ENCODE assay signal across 1 cellular context in the genomic region with DNA sequence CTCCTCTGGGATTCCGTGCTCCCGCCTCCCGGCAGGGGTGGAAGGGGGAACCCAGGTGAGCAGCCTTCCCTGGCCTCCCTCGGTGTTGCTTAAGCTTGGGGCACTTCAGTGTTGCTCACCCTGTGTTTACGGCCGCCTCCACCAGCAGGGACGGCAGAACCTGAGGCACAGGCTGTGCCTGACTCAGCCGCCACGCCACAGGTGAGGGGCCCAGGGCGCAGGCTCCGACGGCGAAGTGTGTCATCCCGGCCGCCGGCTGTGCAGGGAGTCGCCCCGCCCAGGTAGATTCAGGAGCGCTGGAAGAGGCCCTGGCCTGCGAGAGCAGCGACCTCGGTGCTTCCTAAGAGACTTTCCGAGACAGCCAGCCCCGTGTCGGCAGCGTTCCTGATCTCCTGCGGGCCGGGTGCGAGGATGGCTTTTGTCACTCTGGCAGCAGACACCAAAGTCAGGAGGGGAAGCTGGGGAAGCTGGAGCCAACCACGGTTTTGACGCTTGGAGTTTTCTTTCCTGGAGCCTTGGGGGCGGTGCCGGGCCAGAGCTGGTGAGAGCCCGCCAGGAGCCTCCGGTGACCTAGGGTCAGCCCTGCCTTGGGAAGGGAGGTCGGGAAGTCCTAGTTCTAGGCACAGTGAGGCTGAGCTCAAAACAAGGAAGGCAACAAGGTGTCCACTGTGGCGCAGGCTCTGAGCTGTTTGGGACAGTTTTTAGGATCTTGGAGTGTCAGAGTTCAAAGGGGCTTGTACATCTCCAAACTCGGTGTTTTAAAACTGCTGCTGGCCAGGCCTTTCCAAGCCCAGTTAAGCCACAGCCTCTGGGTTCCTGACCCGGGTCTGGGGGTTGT.
TF ChIP-seq lines count a peak whose summit lies in the region.

No MANE protein-coding gene starts in this region.

TF ChIP-seq in HepG2, 621 proteins besides CTCF, POLR2A, EP300 and RAD21 (continued from another document and continues in another):
- peak; percentile 45; the same call in 1 of the 2 replicates for TF ChIP-seq ISL2 (CRISPR knock-in tag; IDR thresholded peaks at IDR 0.05)
- TF ChIP-seq KAT7 (CRISPR knock-in tag; IDR thresholded peaks at IDR 0.05; ENCODE audit: borderline replicate concordance) = peak; percentile 43; the same call in 1 of the 2 replicates
- TF ChIP-seq ZNF746 (CRISPR knock-in tag; IDR thresholded peaks at IDR 0.05) = peak; percentile 62
- no peak for TF ChIP-seq ZNF607 (CRISPR knock-in tag; IDR thresholded peaks at IDR 0.05; ENCODE audit: borderline replicate concordance)
- TF ChIP-seq HMG20B (CRISPR knock-in tag; conservative IDR thresholded peaks at IDR 0.05) = no peak
- TF ChIP-seq ZSCAN30 (CRISPR knock-in tag; IDR thresholded peaks at IDR 0.05) = no peak
- peak; percentile 41; the same call in 1 of the 2 replicates for TF ChIP-seq ZNF274 (CRISPR knock-in tag; IDR thresholded peaks at IDR 0.05)
- TF ChIP-seq RXRB (CRISPR knock-in tag; IDR thresholded peaks at IDR 0.05; ENCODE audit: borderline replicate concordance) = no peak
- no peak for TF ChIP-seq GPN1 (CRISPR knock-in tag; IDR thresholded peaks at IDR 0.05; ENCODE audit: borderline replicate concordance)
- peak; percentile 78 for TF ChIP-seq RBFOX2 (IDR thresholded peaks at IDR 0.05; ENCODE audit: low read depth, low read length)
- TF ChIP-seq MIXL1 (CRISPR knock-in tag; IDR thresholded peaks at IDR 0.05) = 0 out of 2 replicates have a peak, but pooled peaks have one; percentile 24
- TF ChIP-seq, protein P1, sequence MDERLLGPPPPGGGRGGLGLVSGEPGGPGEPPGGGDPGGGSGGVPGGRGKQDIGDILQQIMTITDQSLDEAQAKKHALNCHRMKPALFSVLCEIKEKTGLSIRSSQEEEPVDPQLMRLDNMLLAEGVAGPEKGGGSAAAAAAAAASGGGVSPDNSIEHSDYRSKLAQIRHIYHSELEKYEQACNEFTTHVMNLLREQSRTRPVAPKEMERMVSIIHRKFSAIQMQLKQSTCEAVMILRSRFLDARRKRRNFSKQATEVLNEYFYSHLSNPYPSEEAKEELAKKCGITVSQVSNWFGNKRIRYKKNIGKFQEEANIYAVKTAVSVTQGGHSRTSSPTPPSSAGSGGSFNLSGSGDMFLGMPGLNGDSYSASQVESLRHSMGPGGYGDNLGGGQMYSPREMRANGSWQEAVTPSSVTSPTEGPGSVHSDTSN (CRISPR knock-in tag; IDR thresholded peaks at IDR 0.05) = no peak
- TF ChIP-seq, protein P2, sequence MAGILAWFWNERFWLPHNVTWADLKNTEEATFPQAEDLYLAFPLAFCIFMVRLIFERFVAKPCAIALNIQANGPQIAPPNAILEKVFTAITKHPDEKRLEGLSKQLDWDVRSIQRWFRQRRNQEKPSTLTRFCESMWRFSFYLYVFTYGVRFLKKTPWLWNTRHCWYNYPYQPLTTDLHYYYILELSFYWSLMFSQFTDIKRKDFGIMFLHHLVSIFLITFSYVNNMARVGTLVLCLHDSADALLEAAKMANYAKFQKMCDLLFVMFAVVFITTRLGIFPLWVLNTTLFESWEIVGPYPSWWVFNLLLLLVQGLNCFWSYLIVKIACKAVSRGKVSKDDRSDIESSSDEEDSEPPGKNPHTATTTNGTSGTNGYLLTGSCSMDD (CRISPR knock-in tag; IDR thresholded peaks at IDR 0.05) = no peak
- 0 out of 2 replicates have a peak, but pooled peaks have one; percentile 26 for TF ChIP-seq ZNF891 (CRISPR knock-in tag; IDR thresholded peaks at IDR 0.05)
- TF ChIP-seq, protein P3, sequence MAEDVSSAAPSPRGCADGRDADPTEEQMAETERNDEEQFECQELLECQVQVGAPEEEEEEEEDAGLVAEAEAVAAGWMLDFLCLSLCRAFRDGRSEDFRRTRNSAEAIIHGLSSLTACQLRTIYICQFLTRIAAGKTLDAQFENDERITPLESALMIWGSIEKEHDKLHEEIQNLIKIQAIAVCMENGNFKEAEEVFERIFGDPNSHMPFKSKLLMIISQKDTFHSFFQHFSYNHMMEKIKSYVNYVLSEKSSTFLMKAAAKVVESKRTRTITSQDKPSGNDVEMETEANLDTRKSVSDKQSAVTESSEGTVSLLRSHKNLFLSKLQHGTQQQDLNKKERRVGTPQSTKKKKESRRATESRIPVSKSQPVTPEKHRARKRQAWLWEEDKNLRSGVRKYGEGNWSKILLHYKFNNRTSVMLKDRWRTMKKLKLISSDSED (CRISPR knock-in tag; IDR thresholded peaks at IDR 0.05) = no peak
- peak in 1 of 2 experiments; percentile 72; a peak in 1 of 4 replicates for TF ChIP-seq KLF16 (CRISPR knock-in tag; IDR thresholded peaks at IDR 0.05)
- TF ChIP-seq ZEB1 (IDR thresholded peaks at IDR 0.05; ENCODE audit: insufficient replicate concordance, low read depth) = peak; percentile 83
- TF ChIP-seq, protein P4, sequence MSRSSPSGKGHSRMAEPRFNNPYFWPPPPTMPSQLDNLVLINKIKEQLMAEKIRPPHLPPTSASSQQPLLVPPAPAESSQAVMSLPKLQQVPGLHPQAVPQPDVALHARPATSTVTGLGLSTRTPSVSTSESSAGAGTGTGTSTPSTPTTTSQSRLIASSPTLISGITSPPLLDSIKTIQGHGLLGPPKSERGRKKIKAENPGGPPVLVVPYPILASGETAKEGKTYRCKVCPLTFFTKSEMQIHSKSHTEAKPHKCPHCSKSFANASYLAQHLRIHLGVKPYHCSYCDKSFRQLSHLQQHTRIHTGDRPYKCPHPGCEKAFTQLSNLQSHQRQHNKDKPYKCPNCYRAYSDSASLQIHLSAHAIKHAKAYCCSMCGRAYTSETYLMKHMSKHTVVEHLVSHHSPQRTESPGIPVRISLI (CRISPR knock-in tag; IDR thresholded peaks at IDR 0.05; ENCODE audit: borderline replicate concordance) = no peak
- peak; percentile 53; the same call in 1 of the 2 replicates for TF ChIP-seq JUND (CRISPR knock-in tag; IDR thresholded peaks at IDR 0.05)
- no peak for TF ChIP-seq NR2C2 (CRISPR knock-in tag; IDR thresholded peaks at IDR 0.05; ENCODE audit: borderline replicate concordance)
- no peak for TF ChIP-seq PRMT3 (CRISPR knock-in tag; IDR thresholded peaks at IDR 0.05; ENCODE audit: borderline replicate concordance, low read depth)
- TF ChIP-seq CENPX (CRISPR knock-in tag; IDR thresholded peaks at IDR 0.05) = no peak
- no peak for TF ChIP-seq TRIM24 (CRISPR knock-in tag; IDR thresholded peaks at IDR 0.05)
- peak; percentile 42 for TF ChIP-seq BCL6 (CRISPR knock-in tag; IDR thresholded peaks at IDR 0.05)
- no peak for TF ChIP-seq ZNF562 (CRISPR knock-in tag; IDR thresholded peaks at IDR 0.05; ENCODE audit: borderline replicate concordance)
- TF ChIP-seq, protein P5, sequence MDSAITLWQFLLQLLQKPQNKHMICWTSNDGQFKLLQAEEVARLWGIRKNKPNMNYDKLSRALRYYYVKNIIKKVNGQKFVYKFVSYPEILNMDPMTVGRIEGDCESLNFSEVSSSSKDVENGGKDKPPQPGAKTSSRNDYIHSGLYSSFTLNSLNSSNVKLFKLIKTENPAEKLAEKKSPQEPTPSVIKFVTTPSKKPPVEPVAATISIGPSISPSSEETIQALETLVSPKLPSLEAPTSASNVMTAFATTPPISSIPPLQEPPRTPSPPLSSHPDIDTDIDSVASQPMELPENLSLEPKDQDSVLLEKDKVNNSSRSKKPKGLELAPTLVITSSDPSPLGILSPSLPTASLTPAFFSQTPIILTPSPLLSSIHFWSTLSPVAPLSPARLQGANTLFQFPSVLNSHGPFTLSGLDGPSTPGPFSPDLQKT (CRISPR knock-in tag; IDR thresholded peaks at IDR 0.05; ENCODE audit: borderline replicate concordance) = no peak
- TF ChIP-seq PAF1 (CRISPR knock-in tag; IDR thresholded peaks at IDR 0.05) = no peak
- no peak for TF ChIP-seq MATR3 (CRISPR knock-in tag; IDR thresholded peaks at IDR 0.05)
- TF ChIP-seq HHEX (CRISPR knock-in tag; IDR thresholded peaks at IDR 0.05) = no peak
- TF ChIP-seq, protein P6, sequence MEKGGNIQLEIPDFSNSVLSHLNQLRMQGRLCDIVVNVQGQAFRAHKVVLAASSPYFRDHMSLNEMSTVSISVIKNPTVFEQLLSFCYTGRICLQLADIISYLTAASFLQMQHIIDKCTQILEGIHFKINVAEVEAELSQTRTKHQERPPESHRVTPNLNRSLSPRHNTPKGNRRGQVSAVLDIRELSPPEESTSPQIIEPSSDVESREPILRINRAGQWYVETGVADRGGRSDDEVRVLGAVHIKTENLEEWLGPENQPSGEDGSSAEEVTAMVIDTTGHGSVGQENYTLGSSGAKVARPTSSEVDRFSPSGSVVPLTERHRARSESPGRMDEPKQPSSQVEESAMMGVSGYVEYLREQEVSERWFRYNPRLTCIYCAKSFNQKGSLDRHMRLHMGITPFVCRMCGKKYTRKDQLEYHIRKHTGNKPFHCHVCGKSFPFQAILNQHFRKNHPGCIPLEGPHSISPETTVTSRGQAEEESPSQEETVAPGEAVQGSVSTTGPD (CRISPR knock-in tag; IDR thresholded peaks at IDR 0.05) = no peak
- TF ChIP-seq MTF1 (CRISPR knock-in tag; IDR thresholded peaks at IDR 0.05) = no peak
- no peak for TF ChIP-seq ZNF747 (CRISPR knock-in tag; IDR thresholded peaks at IDR 0.05; ENCODE audit: borderline replicate concordance)
- TF ChIP-seq, protein P7, sequence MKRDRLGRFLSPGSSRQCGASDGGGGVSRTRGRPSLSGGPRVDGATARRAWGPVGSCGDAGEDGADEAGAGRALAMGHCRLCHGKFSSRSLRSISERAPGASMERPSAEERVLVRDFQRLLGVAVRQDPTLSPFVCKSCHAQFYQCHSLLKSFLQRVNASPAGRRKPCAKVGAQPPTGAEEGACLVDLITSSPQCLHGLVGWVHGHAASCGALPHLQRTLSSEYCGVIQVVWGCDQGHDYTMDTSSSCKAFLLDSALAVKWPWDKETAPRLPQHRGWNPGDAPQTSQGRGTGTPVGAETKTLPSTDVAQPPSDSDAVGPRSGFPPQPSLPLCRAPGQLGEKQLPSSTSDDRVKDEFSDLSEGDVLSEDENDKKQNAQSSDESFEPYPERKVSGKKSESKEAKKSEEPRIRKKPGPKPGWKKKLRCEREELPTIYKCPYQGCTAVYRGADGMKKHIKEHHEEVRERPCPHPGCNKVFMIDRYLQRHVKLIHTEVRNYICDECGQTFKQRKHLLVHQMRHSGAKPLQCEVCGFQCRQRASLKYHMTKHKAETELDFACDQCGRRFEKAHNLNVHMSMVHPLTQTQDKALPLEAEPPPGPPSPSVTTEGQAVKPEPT (CRISPR knock-in tag; IDR thresholded peaks at IDR 0.05; ENCODE audit: low read depth) = no peak
- no peak for TF ChIP-seq ARNT (IDR thresholded peaks at IDR 0.05)
- TF ChIP-seq, protein P8, sequence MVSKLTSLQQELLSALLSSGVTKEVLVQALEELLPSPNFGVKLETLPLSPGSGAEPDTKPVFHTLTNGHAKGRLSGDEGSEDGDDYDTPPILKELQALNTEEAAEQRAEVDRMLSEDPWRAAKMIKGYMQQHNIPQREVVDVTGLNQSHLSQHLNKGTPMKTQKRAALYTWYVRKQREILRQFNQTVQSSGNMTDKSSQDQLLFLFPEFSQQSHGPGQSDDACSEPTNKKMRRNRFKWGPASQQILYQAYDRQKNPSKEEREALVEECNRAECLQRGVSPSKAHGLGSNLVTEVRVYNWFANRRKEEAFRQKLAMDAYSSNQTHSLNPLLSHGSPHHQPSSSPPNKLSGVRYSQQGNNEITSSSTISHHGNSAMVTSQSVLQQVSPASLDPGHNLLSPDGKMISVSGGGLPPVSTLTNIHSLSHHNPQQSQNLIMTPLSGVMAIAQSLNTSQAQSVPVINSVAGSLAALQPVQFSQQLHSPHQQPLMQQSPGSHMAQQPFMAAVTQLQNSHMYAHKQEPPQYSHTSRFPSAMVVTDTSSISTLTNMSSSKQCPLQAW (CRISPR knock-in tag; IDR thresholded peaks at IDR 0.05) = peak; percentile 60; the same call in 1 of the 2 replicates
- TF ChIP-seq ZNF432 (CRISPR knock-in tag; IDR thresholded peaks at IDR 0.05; ENCODE audit: borderline replicate concordance) = no peak
- no peak for TF ChIP-seq ERF (CRISPR knock-in tag; IDR thresholded peaks at IDR 0.05)
- TF ChIP-seq, protein P9, sequence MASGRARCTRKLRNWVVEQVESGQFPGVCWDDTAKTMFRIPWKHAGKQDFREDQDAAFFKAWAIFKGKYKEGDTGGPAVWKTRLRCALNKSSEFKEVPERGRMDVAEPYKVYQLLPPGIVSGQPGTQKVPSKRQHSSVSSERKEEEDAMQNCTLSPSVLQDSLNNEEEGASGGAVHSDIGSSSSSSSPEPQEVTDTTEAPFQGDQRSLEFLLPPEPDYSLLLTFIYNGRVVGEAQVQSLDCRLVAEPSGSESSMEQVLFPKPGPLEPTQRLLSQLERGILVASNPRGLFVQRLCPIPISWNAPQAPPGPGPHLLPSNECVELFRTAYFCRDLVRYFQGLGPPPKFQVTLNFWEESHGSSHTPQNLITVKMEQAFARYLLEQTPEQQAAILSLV (CRISPR knock-in tag; IDR thresholded peaks at IDR 0.05; ENCODE audit: borderline replicate concordance) = peak; percentile 11; the same call in 1 of the 2 replicates
- no peak for TF ChIP-seq ZFYVE20 (CRISPR knock-in tag; IDR thresholded peaks at IDR 0.05; ENCODE audit: borderline replicate concordance, low read depth)
- TF ChIP-seq ZNF879 (CRISPR knock-in tag; IDR thresholded peaks at IDR 0.05) = no peak
- no peak for TF ChIP-seq GATA4 (IDR thresholded peaks at IDR 0.05; ENCODE audit: borderline replicate concordance, low read depth)
- no peak for TF ChIP-seq ZBTB42 (CRISPR knock-in tag; IDR thresholded peaks at IDR 0.05)
- no peak for TF ChIP-seq CHD4 (IDR thresholded peaks at IDR 0.05; ENCODE audit: borderline replicate concordance, low read length)
- TF ChIP-seq NONO (IDR thresholded peaks at IDR 0.05) = no peak
- no peak for TF ChIP-seq NONO (CRISPR knock-in tag; conservative IDR thresholded peaks at IDR 0.05)
- no peak for TF ChIP-seq SMC3 (IDR thresholded peaks at IDR 0.05; ENCODE audit: low read length)
- no peak for TF ChIP-seq CCDC6 (CRISPR knock-in tag; IDR thresholded peaks at IDR 0.05)
- TF ChIP-seq ZNF761 (CRISPR knock-in tag; conservative IDR thresholded peaks at IDR 0.05) = no peak
- TF ChIP-seq, protein P10, sequence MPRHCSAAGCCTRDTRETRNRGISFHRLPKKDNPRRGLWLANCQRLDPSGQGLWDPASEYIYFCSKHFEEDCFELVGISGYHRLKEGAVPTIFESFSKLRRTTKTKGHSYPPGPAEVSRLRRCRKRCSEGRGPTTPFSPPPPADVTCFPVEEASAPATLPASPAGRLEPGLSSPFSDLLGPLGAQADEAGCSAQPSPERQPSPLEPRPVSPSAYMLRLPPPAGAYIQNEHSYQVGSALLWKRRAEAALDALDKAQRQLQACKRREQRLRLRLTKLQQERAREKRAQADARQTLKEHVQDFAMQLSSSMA (CRISPR knock-in tag; IDR thresholded peaks at IDR 0.05) = no peak
- no peak for TF ChIP-seq ZNF670 (CRISPR knock-in tag; IDR thresholded peaks at IDR 0.05; ENCODE audit: borderline replicate concordance)
- TF ChIP-seq CREB1 (IDR thresholded peaks at IDR 0.05) = 0 out of 2 replicates have a peak, but pooled peaks have one; percentile 51
- TF ChIP-seq CREB1 (CRISPR knock-in tag; IDR thresholded peaks at IDR 0.05) = no peak
- TF ChIP-seq BORCS8-MEF2B (CRISPR knock-in tag; IDR thresholded peaks at IDR 0.05) = peak; percentile 51; the same call in 1 of the 2 replicates
- TF ChIP-seq NRL (CRISPR knock-in tag; IDR thresholded peaks at IDR 0.05; ENCODE audit: borderline replicate concordance) = no peak
- TF ChIP-seq ZNF224 (CRISPR knock-in tag; IDR thresholded peaks at IDR 0.05) = no peak
- TF ChIP-seq ZIK1 (CRISPR knock-in tag; IDR thresholded peaks at IDR 0.05; ENCODE audit: borderline replicate concordance, low read depth) = peak; percentile 78; the same call in 1 of the 2 replicates
- no peak for TF ChIP-seq SMAD3 (CRISPR knock-in tag; IDR thresholded peaks at IDR 0.05)
- TF ChIP-seq ZBTB20 (CRISPR knock-in tag; IDR thresholded peaks at IDR 0.05; ENCODE audit: borderline replicate concordance, low read depth) = peak; percentile 66; the same call in 1 of the 2 replicates
